8 cellular contexts compared by ENCODE assay signal in genomic region chr9:131627846-131628820, GRCh38.
DNase-seq lines count a peak whose midpoint lies in the region; ATAC-seq lines count a peak whose summit lies in the region.

No MANE protein-coding gene starts in this region.

- ATAC-seq in left ventricle myocardium superior (peak; percentile 51), HG02623 (IDR thresholded peaks at IDR 0.05; ENCODE audit: unreplicated experiment) (no peak), GM18909 (IDR thresholded peaks at IDR 0.05; ENCODE audit: poor library complexity, unreplicated experiment) (no peak), HG03460 (IDR thresholded peaks at IDR 0.05; ENCODE audit: unreplicated experiment) (no peak)

- DNase-seq in DMS153 (lab: John Stamatoyannopoulos, UW) (peak; percentile 54), KBM-7 (peak; percentile 32), left ventricle myocardium superior (peak; percentile 58)
- DNase-seq in activated T-cell treated with anti-CD3 and anti-CD28 coated beads, Interleukin-2, amount 50 U/mL, for 48 hours = peak; percentile 58 to 61
- DNase-seq in stimulated activated CD8-positive, alpha-beta memory T cell treated with anti-CD3 and anti-CD28 coated beads, Interleukin-4, amount 100 ng/mL, for 1 hour (ENCODE audit: low read depth in 2 of 2, low spot score in 1 of 2) = peak; percentile 27 to 28

- intact Hi-C loops in left ventricle myocardium superior (cut with micrococcal nuclease) = no loop called here

- in situ Hi-C loops in KBM-7 (cut with MboI; ENCODE audit: low pct_unique_long_range_greater_than_20kb, low sequenced_read_pairs) = no loop called here
